ENCODE assay signal across 1 cellular context in the genomic region with DNA sequence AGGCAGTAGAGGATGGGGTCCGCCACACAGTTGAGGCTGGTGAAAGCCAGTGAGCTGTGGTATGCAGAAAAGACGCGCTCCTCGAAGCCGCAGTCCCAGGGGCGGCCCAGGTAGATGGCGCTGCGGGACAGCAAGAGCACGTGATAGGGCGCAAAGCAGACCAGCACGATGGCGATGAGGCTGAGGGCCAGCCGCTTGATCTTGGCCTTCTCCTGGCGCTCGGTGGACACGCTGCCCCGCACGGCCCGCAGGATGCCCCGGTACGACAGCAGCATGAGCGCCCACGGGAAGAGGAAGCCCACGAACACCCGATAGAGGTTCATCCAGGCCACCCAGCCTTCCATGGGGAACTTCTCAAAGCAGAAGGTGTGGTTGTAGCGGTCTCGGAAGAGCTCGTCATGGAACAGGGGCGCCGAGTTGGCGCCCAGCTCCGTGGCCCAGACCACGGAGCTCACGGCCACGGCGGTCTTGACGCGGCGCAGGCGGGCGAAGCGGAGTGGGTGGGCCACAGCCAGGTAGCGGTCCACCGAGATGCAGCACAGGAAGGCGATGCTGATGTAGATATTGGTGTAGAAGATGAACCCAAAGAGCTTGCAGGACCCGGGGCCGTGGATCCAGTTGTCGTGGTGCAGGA.
TF ChIP-seq lines count a peak whose summit lies in the region.

No MANE protein-coding gene starts in this region.

TF ChIP-seq in K562, 482 proteins besides CTCF, POLR2A, EP300 and RAD21 (continued from another document and continues in another):
- TF ChIP-seq, protein P1, sequence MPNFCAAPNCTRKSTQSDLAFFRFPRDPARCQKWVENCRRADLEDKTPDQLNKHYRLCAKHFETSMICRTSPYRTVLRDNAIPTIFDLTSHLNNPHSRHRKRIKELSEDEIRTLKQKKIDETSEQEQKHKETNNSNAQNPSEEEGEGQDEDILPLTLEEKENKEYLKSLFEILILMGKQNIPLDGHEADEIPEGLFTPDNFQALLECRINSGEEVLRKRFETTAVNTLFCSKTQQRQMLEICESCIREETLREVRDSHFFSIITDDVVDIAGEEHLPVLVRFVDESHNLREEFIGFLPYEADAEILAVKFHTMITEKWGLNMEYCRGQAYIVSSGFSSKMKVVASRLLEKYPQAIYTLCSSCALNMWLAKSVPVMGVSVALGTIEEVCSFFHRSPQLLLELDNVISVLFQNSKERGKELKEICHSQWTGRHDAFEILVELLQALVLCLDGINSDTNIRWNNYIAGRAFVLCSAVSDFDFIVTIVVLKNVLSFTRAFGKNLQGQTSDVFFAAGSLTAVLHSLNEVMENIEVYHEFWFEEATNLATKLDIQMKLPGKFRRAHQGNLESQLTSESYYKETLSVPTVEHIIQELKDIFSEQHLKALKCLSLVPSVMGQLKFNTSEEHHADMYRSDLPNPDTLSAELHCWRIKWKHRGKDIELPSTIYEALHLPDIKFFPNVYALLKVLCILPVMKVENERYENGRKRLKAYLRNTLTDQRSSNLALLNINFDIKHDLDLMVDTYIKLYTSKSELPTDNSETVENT (CRISPR knock-in tag; IDR thresholded peaks at IDR 0.05): no peak
- TF ChIP-seq SLC30A9 (CRISPR knock-in tag; IDR thresholded peaks at IDR 0.05) (no peak), TEAD1 (CRISPR knock-in tag; IDR thresholded peaks at IDR 0.05) (peak; percentile 68 to 84; a peak in 2 of 4 replicates), ZFPM2 (CRISPR knock-in tag; IDR thresholded peaks at IDR 0.05) (no peak), ZBTB7A (IDR thresholded peaks at IDR 0.05; ENCODE audit: borderline replicate concordance, control insufficient read depth, low read depth, low read length) (no peak), PYGO2 (tag; IDR thresholded peaks at IDR 0.05) (no peak), ZFX (CRISPR knock-in tag; IDR thresholded peaks at IDR 0.05) (peak; percentile 76), MCM3 (IDR thresholded peaks at IDR 0.05) (no peak), SFPQ (IDR thresholded peaks at IDR 0.05; ENCODE audit: low read depth, low read length) (no peak), BRCA1 (IDR thresholded peaks at IDR 0.05) (no peak), BRCA1 (CRISPR knock-in tag; IDR thresholded peaks at IDR 0.05) (no peak), XRCC3 (IDR thresholded peaks at IDR 0.05) (no peak), TAF9B (IDR thresholded peaks at IDR 0.05; ENCODE audit: partially characterized antibody) (no peak), U2AF1 (optimal IDR thresholded peaks at IDR 0.05; ENCODE audit: low read depth, low read length) (no peak), RBM14 (IDR thresholded peaks at IDR 0.05; ENCODE audit: borderline replicate concordance, insufficient read depth, low read depth, low read length) (no peak), HMG20B (CRISPR knock-in tag; IDR thresholded peaks at IDR 0.05) (no peak), ZNF12 (CRISPR knock-in tag; IDR thresholded peaks at IDR 0.05) (peak; percentile 68; the same call in 1 of the 2 replicates), ZNF175 (CRISPR knock-in tag; IDR thresholded peaks at IDR 0.05; ENCODE audit: low read depth) (peak; percentile 58; the same call in 1 of the 2 replicates), SIN3A (IDR thresholded peaks at IDR 0.05; ENCODE audit: borderline replicate concordance in 2 of 2, control insufficient read depth in 1 of 2, low read depth in 2 of 2, low read length in 2 of 2) (0 out of 4 replicates have a peak, but pooled peaks of 1 of the 2 experiments have one; percentile 29), ERF (CRISPR knock-in tag; IDR thresholded peaks at IDR 0.05) (peak; percentile 55; the same call in 1 of the 2 replicates), BRD9 (IDR thresholded peaks at IDR 0.05; ENCODE audit: low read depth, partially characterized antibody) (no peak), SRSF7 (optimal IDR thresholded peaks at IDR 0.05; ENCODE audit: low read depth, low read length) (no peak), ZNF277 (CRISPR knock-in tag; IDR thresholded peaks at IDR 0.05; ENCODE audit: borderline replicate concordance) (no peak), FOXJ2 (tag; IDR thresholded peaks at IDR 0.05) (no peak), KDM1A (IDR thresholded peaks at IDR 0.05) (no peak), TARDBP (IDR thresholded peaks at IDR 0.05) (0 out of 2 replicates have a peak, but pooled peaks have one; percentile 30), HMBOX1 (IDR thresholded peaks at IDR 0.05) (no peak), CREM (IDR thresholded peaks at IDR 0.05; ENCODE audit: low read depth) (peak; percentile 60; the same call in 1 of the 2 replicates), MCM7 (IDR thresholded peaks at IDR 0.05) (no peak), MAFG (tag; conservative IDR thresholded peaks at IDR 0.05) (no peak), ZNF184 (CRISPR knock-in tag; IDR thresholded peaks at IDR 0.05) (no peak), SETDB1 (IDR thresholded peaks at IDR 0.05; ENCODE audit: low read length) (no peak), MYBL2 (IDR thresholded peaks at IDR 0.05; ENCODE audit: low read depth) (no peak), MYBL2 (CRISPR knock-in tag; IDR thresholded peaks at IDR 0.05; ENCODE audit: borderline replicate concordance) (no peak), CHCHD3 (CRISPR knock-in tag; IDR thresholded peaks at IDR 0.05) (no peak), CCNT2 (IDR thresholded peaks at IDR 0.05; ENCODE audit: borderline replicate concordance, extremely low read depth, insufficient read length, low read depth, low read length) (no peak), FIP1L1 (IDR thresholded peaks at IDR 0.05; ENCODE audit: low read depth, low read length, poor library complexity, severe bottlenecking) (peak; percentile 12), ZNF766 (CRISPR knock-in tag; conservative IDR thresholded peaks at IDR 0.05) (peak; percentile 45; the same call in 1 of the 2 replicates), ZBTB5 (IDR thresholded peaks at IDR 0.05) (no peak), CHD2 (IDR thresholded peaks at IDR 0.05; ENCODE audit: low read depth, low read length) (no peak), CBFA2T2 (conservative IDR thresholded peaks at IDR 0.05) (peak; percentile 40; the same call in 1 of the 2 replicates), ZBTB11 (CRISPR knock-in tag; IDR thresholded peaks at IDR 0.05) (peak in 1 of 3 experiments; percentile 44; a peak in 1 of 6 replicates), PREB (CRISPR knock-in tag; IDR thresholded peaks at IDR 0.05) (no peak), SMARCB1 (IDR thresholded peaks at IDR 0.05; ENCODE audit: insufficient read length, low read depth) (peak; percentile 71), ZNF668 (CRISPR knock-in tag; IDR thresholded peaks at IDR 0.05) (no peak), ZNF511 (CRISPR knock-in tag; IDR thresholded peaks at IDR 0.05) (peak; percentile 84; the same call in 1 of the 2 replicates)
- TF ChIP-seq, protein P2, sequence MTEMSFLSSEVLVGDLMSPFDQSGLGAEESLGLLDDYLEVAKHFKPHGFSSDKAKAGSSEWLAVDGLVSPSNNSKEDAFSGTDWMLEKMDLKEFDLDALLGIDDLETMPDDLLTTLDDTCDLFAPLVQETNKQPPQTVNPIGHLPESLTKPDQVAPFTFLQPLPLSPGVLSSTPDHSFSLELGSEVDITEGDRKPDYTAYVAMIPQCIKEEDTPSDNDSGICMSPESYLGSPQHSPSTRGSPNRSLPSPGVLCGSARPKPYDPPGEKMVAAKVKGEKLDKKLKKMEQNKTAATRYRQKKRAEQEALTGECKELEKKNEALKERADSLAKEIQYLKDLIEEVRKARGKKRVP (CRISPR knock-in tag; IDR thresholded peaks at IDR 0.05): no peak
- TF ChIP-seq, protein P3, sequence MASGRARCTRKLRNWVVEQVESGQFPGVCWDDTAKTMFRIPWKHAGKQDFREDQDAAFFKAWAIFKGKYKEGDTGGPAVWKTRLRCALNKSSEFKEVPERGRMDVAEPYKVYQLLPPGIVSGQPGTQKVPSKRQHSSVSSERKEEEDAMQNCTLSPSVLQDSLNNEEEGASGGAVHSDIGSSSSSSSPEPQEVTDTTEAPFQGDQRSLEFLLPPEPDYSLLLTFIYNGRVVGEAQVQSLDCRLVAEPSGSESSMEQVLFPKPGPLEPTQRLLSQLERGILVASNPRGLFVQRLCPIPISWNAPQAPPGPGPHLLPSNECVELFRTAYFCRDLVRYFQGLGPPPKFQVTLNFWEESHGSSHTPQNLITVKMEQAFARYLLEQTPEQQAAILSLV (tag; IDR thresholded peaks at IDR 0.05): no peak
